14 cellular contexts compared by ENCODE assay signal in genomic region chr12:46224401-46224800, GRCh38. TPM values are rescaled to one million over a fixed set of nuclear protein-coding genes. Genes with fewer than 3 reads are reported as not detected.
DNase-seq lines count a peak whose midpoint lies in the region; ATAC-seq and TF ChIP-seq lines count a peak whose summit lies in the region.
"Had no signal": no experiment of that assay in that cellular context is flagged by ENCODE, and none has a peak within 500 bp of the region (broad histone marks: within the 10 kb centered on the region; RNA-seq: fewer than 3 reads in every experiment).

No MANE protein-coding gene starts in this region.

- peaks cover 92% of the 10 kb centered on the region for H3K4me1 Mint-ChIP-seq in activated naive CD8-positive, alpha-beta T cell (ENCODE audit: low read depth)
- H3K4me1 Mint-ChIP-seq in stimulated activated effector memory CD8-positive, alpha-beta T cell treated with anti-CD3 and anti-CD28 coated beads, Interleukin-12 subunit alpha, Interleukin-12 subunit beta, amount 100 ng/mL, for 72 hours, result peaks cover 57% of the 10 kb centered on the region

- peaks cover 67% of the 10 kb centered on the region for H3K36me3 Mint-ChIP-seq in activated naive CD8-positive, alpha-beta T cell
- peaks cover 94% of the 10 kb centered on the region for H3K36me3 Mint-ChIP-seq in stimulated activated effector memory CD8-positive, alpha-beta T cell treated with anti-CD3 and anti-CD28 coated beads, Interleukin-12 subunit alpha, Interleukin-12 subunit beta, amount 100 ng/mL, for 72 hours

- no peaks in the 10 kb centered on the region for H3K9me2 ChIP-seq in GM23248 (ENCODE audit: insufficient read depth)

- in situ Hi-C loops in GM23248 (cut with MboI), result no loop called here

- H3K36me3 ChIP-seq in GM23248 (ENCODE audit: low read depth) (peaks cover 15% of the 10 kb centered on the region; the same call in 1 of the 2 replicates), right atrium auricular region (no peaks in the 10 kb centered on the region), SJCRH30 (peaks cover 95% of the 10 kb centered on the region)

- WGBS in GM23248 (ENCODE audit: low coverage in 1 of 2, low lambda C conversion rate in 2 of 2, missing lambda C conversion rate in 2 of 2), 2 experiments, result 13 to 38% methylated on average over 1 of the region's 1 CpG

- H3K4me2 ChIP-seq in GM23248 (ENCODE audit: unreplicated experiment), result no peak overlapping the region

- no peaks in the 10 kb centered on the region for H4K20me1 ChIP-seq in GM23248 (ENCODE audit: insufficient read depth)

- DNase-seq in GM23248 (peak; percentile 94), right atrium auricular region (ENCODE audit: low spot score) (peak; percentile 68), SJCRH30 (no peak), NCI-H2081 (lab: John Stamatoyannopoulos, UW) (no peak)
- DNase-seq in stimulated activated effector memory CD8-positive, alpha-beta T cell treated with anti-CD3 and anti-CD28 coated beads, Interleukin-12 subunit alpha, Interleukin-12 subunit beta, amount 100 ng/mL, for 72 hours (ENCODE audit: low spot score in 2 of 2), result no peak
- DNase-seq: activated CD4-positive, CD25-positive, alpha-beta regulatory T cell; NCI-H146; stomach had no signal

- no peaks in the 10 kb centered on the region for H3K27me3 Mint-ChIP-seq in activated naive CD8-positive, alpha-beta T cell

- ATAC-seq in stimulated activated effector memory CD8-positive, alpha-beta T cell treated with anti-CD3 and anti-CD28 coated beads, Interleukin-12 subunit alpha, Interleukin-12 subunit beta, amount 100 ng/mL, for 72 hours, result no peak
- no peak for ATAC-seq in HG02588 (IDR thresholded peaks at IDR 0.05; ENCODE audit: unreplicated experiment)
- ATAC-seq: HCT116, Panc1 had no signal

- peaks cover 49% of the 10 kb centered on the region for H3F3A ChIP-seq in GM23248 (ENCODE audit: insufficient read depth)

- peaks cover 44% of the 10 kb centered on the region for H3K4me1 ChIP-seq in GM23248 (ENCODE audit: insufficient read depth)
- H3K4me1 ChIP-seq in right atrium auricular region, result peaks cover 0 to 23% of the 10 kb centered on the region in 2 donors
- peaks cover 9% of the 10 kb centered on the region; the same call in 1 of the 2 replicates for H3K4me1 ChIP-seq in SJCRH30

- H3K9me3 ChIP-seq in GM23248 (ENCODE audit: low read depth), result no peaks in the 10 kb centered on the region
- no peaks in the 10 kb centered on the region for H3K9me3 ChIP-seq in right atrium auricular region
- no peaks in the 10 kb centered on the region for H3K9me3 ChIP-seq in SJCRH30 (replicated peaks)
- H3K9me3 ChIP-seq: stomach had no signal

- H3K9me3 Mint-ChIP-seq in activated naive CD8-positive, alpha-beta T cell (ENCODE audit: low read depth), result no peaks in the 10 kb centered on the region
- H3K9me3 Mint-ChIP-seq in stimulated activated effector memory CD8-positive, alpha-beta T cell treated with anti-CD3 and anti-CD28 coated beads, Interleukin-12 subunit alpha, Interleukin-12 subunit beta, amount 100 ng/mL, for 72 hours, result no peaks in the 10 kb centered on the region
- H3K9me3 Mint-ChIP-seq: mesothelial cell of epicardium had no signal

- H3K79me2 ChIP-seq in GM23248 (ENCODE audit: insufficient read depth), result peaks cover 51% of the 10 kb centered on the region

- no peak overlapping the region for H2AFZ ChIP-seq in GM23248

- H3K9ac ChIP-seq in GM23248, result no peak overlapping the region

- H3K4me3 Mint-ChIP-seq in activated naive CD8-positive, alpha-beta T cell, result peak overlapping the region; percentile 27
- no peak overlapping the region for H3K4me3 Mint-ChIP-seq in stimulated activated effector memory CD8-positive, alpha-beta T cell treated with anti-CD3 and anti-CD28 coated beads, Interleukin-12 subunit alpha, Interleukin-12 subunit beta, amount 100 ng/mL, for 72 hours
- H3K4me3 Mint-ChIP-seq: mesothelial cell of epicardium had no signal

- TF ChIP-seq CTCF in right atrium auricular region (IDR thresholded peaks at IDR 0.05), result no peak

- H3K27ac ChIP-seq in GM23248, result peak overlapping the region; percentile 73
- no peak overlapping the region for H3K27ac ChIP-seq in right atrium auricular region
- no peak overlapping the region for H3K27ac ChIP-seq in SJCRH30
- H3K27ac ChIP-seq: HL-60 had no signal

- H3K27me3 ChIP-seq in GM23248 (replicated peaks; ENCODE audit: insufficient read depth) (no peaks in the 10 kb centered on the region), right atrium auricular region (no peaks in the 10 kb centered on the region), SJCRH30 (no peaks in the 10 kb centered on the region)
- H3K27me3 ChIP-seq: stomach had no signal

- H3K4me3 ChIP-seq in GM23248, result no peak overlapping the region
- H3K4me3 ChIP-seq in right atrium auricular region, result no peak overlapping the region
- H3K4me3 ChIP-seq in SJCRH30, result no peak overlapping the region
- H3K4me3 ChIP-seq: stomach had no signal

- peak overlapping the region; percentile 90 for H3K27ac Mint-ChIP-seq in activated naive CD8-positive, alpha-beta T cell
- H3K27ac Mint-ChIP-seq in stimulated activated effector memory CD8-positive, alpha-beta T cell treated with anti-CD3 and anti-CD28 coated beads, Interleukin-12 subunit alpha, Interleukin-12 subunit beta, amount 100 ng/mL, for 72 hours, result peak overlapping the region; percentile 99
- H3K27ac Mint-ChIP-seq: mesothelial cell of epicardium had no signal

RNA-seq across cellular contexts. Expression of gene SLC38A1, which starts 44.4 kb away (rescaled TPM):
- total RNA-seq in GM23248 (2014; rRNA removed; shearing (Covaris generic)), result 79.9 and 81.7 TPM in 2 replicates
- polyA plus RNA-seq in GM23248 (2016; fragmentation: Nextera tagmentation; extraction: Ambion mirVana), result 88.7 and 92.0 TPM in 2 replicates
- total RNA-seq in right atrium auricular region, result 100 to 1,000 TPM in 1 of 2 donors, 10 to 100 TPM in 1; 79.6 to 116 TPM
- total RNA-seq in SJCRH30 (2014; rRNA removed; shearing (Covaris generic)), result 167 and 195 TPM in 2 replicates

Comparison
In these comparisons a context has a peak if more than half of its experiments do, and no peak if none do; other contexts are left out.
1. DNase-seq: peak in GM23248 (single experiment) and right atrium auricular region (single experiment); none in stimulated activated effector memory CD8-positive, alpha-beta T cell treated with anti-CD3 and anti-CD28 coated beads, Interleukin-12 subunit alpha, Interleukin-12 subunit beta, amount 100 ng/mL, for 72 hours (0 of 2), SJCRH30 (0 of 2) and NCI-H2081 (0 of 2).